Comparison of ENCODE assay signal across 36 cellular contexts in genomic region chr3:56706629-56707028, GRCh38.
"Had no signal": no experiment of that assay in that cellular context is flagged by ENCODE, and none has a peak within 500 bp of the region (broad histone marks: within the 10 kb centered on the region; RNA-seq: fewer than 3 reads in every experiment).

No MANE protein-coding gene starts in this region.

- H3K4me3 Mint-ChIP-seq: activated naive CD4-positive, alpha-beta T cell treated with anti-CD3 and anti-CD28 coated beads for 36 hours; activated naive CD4-positive, alpha-beta T cell treated with anti-CD3 and anti-CD28 coated beads, Interleukin-2, amount 10 ng/mL, durations not matched to agents 7 days and 5 days; activated naive CD4-positive, alpha-beta T cell treated with anti-CD3 and anti-CD28 coated beads, Interleukin-2, amount 50 U/mL, for 24 hours; activated naive CD8-positive, alpha-beta T cell treated with anti-CD3 and anti-CD28 coated beads for 36 hours; activated naive CD8-positive, alpha-beta T cell treated with anti-CD3 and anti-CD28 coated beads, Interleukin-2, amount 10 ng/mL, durations not matched to agents 7 days and 5 days; activated naive CD8-positive, alpha-beta T cell treated with anti-CD3 and anti-CD28 coated beads, Interleukin-2, amount 50 U/mL, for 24 hours; activated T-cell treated with anti-CD3 and anti-CD28 coated beads, Interleukin-2, amount 50 U/mL, for 24 hours; activated T-cell treated with anti-CD3 and anti-CD28 coated beads, Interleukin-2, amount 50 U/mL, for 4 hours; activated T-cell treated with anti-CD3 and anti-CD28 coated beads, Interleukin-2, amount 50 U/mL, for 72 hours; activated T-helper 1 cell treated with anti-CD3 and anti-CD28 coated beads, Interleukin-12 subunit alpha, Interleukin-12 subunit beta, Interleukin-2, Interleukin-4 antibody, amounts not matched to agents 30 ng/mL and 10 ng/mL and 1 ng/mL, durations not matched to agents 14 hours and 24 hours and 36 hours; activated T-helper 17 cell treated with anti-CD3 and anti-CD28 coated beads, Interleukin-2, amount 50 U/mL, for 72 hours; brain; central memory CD8-positive, alpha-beta T cell had no signal

- H3K27me3 Mint-ChIP-seq: activated naive CD4-positive, alpha-beta T cell treated with anti-CD3 and anti-CD28 coated beads, Interleukin-2, amount 10 ng/mL, durations not matched to agents 7 days and 5 days; activated naive CD4-positive, alpha-beta T cell treated with anti-CD3 and anti-CD28 coated beads, Interleukin-2, amount 50 U/mL, for 24 hours; activated naive CD8-positive, alpha-beta T cell; activated naive CD8-positive, alpha-beta T cell treated with anti-CD3 and anti-CD28 coated beads for 36 hours; activated naive CD8-positive, alpha-beta T cell treated with anti-CD3 and anti-CD28 coated beads, Interleukin-2, amount 10 ng/mL, durations not matched to agents 7 days and 5 days; activated naive CD8-positive, alpha-beta T cell treated with anti-CD3 and anti-CD28 coated beads, Interleukin-2, amount 50 U/mL, for 24 hours; activated T-cell treated with anti-CD3 and anti-CD28 coated beads, Interleukin-2, amount 50 U/mL, for 24 hours; activated T-helper 17 cell treated with anti-CD3 and anti-CD28 coated beads, Interleukin-2, amount 50 U/mL, for 72 hours; central memory CD8-positive, alpha-beta T cell had no signal

- H3K9me3 Mint-ChIP-seq: activated naive CD4-positive, alpha-beta T cell treated with anti-CD3 and anti-CD28 coated beads for 36 hours; activated naive CD4-positive, alpha-beta T cell treated with anti-CD3 and anti-CD28 coated beads, Interleukin-2, amount 50 U/mL, for 24 hours; activated naive CD4-positive, alpha-beta T cell treated with anti-CD3 and anti-CD28 coated beads, Interleukin-2, amount 50 U/mL, for 72 hours; activated naive CD8-positive, alpha-beta T cell treated with anti-CD3 and anti-CD28 coated beads, Interleukin-2, amount 50 U/mL, for 24 hours; activated T-cell treated with anti-CD3 and anti-CD28 coated beads, Interleukin-2, amount 50 U/mL, for 24 hours; activated T-cell treated with anti-CD3 and anti-CD28 coated beads, Interleukin-2, amount 50 U/mL, for 4 hours; activated T-cell treated with anti-CD3 and anti-CD28 coated beads, Interleukin-2, amount 50 U/mL, for 72 hours; activated T-helper 17 cell treated with anti-CD3 and anti-CD28 coated beads, Interleukin-2, amount 50 U/mL, for 72 hours; activated T-helper 2 cell treated with anti-CD3 and anti-CD28 coated beads, Interferon-gamma antibody, Interleukin-2, Interleukin-4, amounts not matched to agents 10 μg/mL and 5 μg/mL and 100 μg/mL, durations not matched to agents 14 hours and 24 hours and 36 hours; central memory CD8-positive, alpha-beta T cell had no signal

- H3K4me1 ChIP-seq: ascending aorta, breast epithelium had no signal

- H3K9me3 ChIP-seq: adrenal gland, ascending aorta, body of pancreas, breast epithelium had no signal

- DNase-seq: activated effector memory CD4-positive, alpha-beta T cell treated with anti-CD3 and anti-CD28 coated beads, Interleukin-2, amount 50 U/mL, for 16 hours; activated effector memory CD4-positive, alpha-beta T cell treated with Interleukin-2 at 50 U/mL for 16 hours; activated gamma-delta T cell; activated gamma-delta T cell treated with Interleukin-2 at 50 U/mL for 16 hours; activated naive CD4-positive, alpha-beta T cell treated with anti-CD3 and anti-CD28 coated beads, Interleukin-2, amount 10 ng/mL, durations not matched to agents 7 days and 5 days; activated naive CD4-positive, alpha-beta T cell treated with anti-CD3 and anti-CD28 coated beads, Interleukin-2, amount 50 U/mL, for 16 hours; activated naive CD4-positive, alpha-beta T cell treated with Interleukin-2 at 50 U/mL for 16 hours; activated naive CD8-positive, alpha-beta T cell treated with anti-CD3 and anti-CD28 coated beads for 36 hours; activated naive CD8-positive, alpha-beta T cell treated with anti-CD3 and anti-CD28 coated beads, Interleukin-2, amount 10 ng/mL, durations not matched to agents 7 days and 5 days; activated naive CD8-positive, alpha-beta T cell treated with anti-CD3 and anti-CD28 coated beads, Interleukin-2, amount 50 U/mL, for 24 hours; activated T-cell treated with anti-CD3 and anti-CD28 coated beads, Interleukin-2, amount 50 U/mL, for 24 hours; activated T-cell treated with anti-CD3 and anti-CD28 coated beads, Interleukin-2, amount 50 U/mL, for 4 hours; activated T-cell treated with anti-CD3 and anti-CD28 coated beads, Interleukin-2, amount 50 U/mL, for 48 hours; activated T-cell treated with anti-CD3 and anti-CD28 coated beads, Interleukin-2, amount 50 U/mL, for 72 hours; adrenal gland; amniotic stem cell; amygdala; anterior cingulate cortex; aorta; brain microvascular endothelial cell; caudate nucleus; central memory CD4-positive, alpha-beta T cell; cerebellar nuclear complex had no signal

- H3K36me3 Mint-ChIP-seq: activated naive CD4-positive, alpha-beta T cell treated with anti-CD3 and anti-CD28 coated beads, Interleukin-2, amount 50 U/mL, for 24 hours; activated naive CD4-positive, alpha-beta T cell treated with anti-CD3 and anti-CD28 coated beads, Interleukin-2, amount 50 U/mL, for 72 hours; activated naive CD8-positive, alpha-beta T cell; brain had no signal

- H3K36me3 ChIP-seq: adrenal gland, ascending aorta, brain microvascular endothelial cell, breast epithelium, cardiac muscle cell had no signal

- ATAC-seq: activated naive CD4-positive, alpha-beta T cell treated with anti-CD3 and anti-CD28 coated beads, Interleukin-2, amount 50 U/mL, for 72 hours; activated naive CD8-positive, alpha-beta T cell treated with anti-CD3 and anti-CD28 coated beads, Interleukin-2, amount 50 U/mL, for 24 hours; activated T-cell treated with anti-CD3 and anti-CD28 coated beads, Interleukin-2, amount 50 U/mL, for 4 hours; activated T-cell treated with anti-CD3 and anti-CD28 coated beads, Interleukin-2, amount 50 U/mL, for 72 hours; activated T-helper 17 cell treated with anti-CD3 and anti-CD28 coated beads, Interleukin-2, amount 50 U/mL, for 72 hours; body of pancreas had no signal

- H3K27ac Mint-ChIP-seq: activated naive CD4-positive, alpha-beta T cell treated with anti-CD3 and anti-CD28 coated beads for 36 hours; activated naive CD8-positive, alpha-beta T cell treated with anti-CD3 and anti-CD28 coated beads for 36 hours; activated naive CD8-positive, alpha-beta T cell treated with anti-CD3 and anti-CD28 coated beads, Interleukin-2, amount 50 U/mL, for 24 hours; activated T-cell treated with anti-CD3 and anti-CD28 coated beads, Interleukin-2, amount 50 U/mL, for 24 hours; activated T-helper 17 cell treated with anti-CD3 and anti-CD28 coated beads, Interleukin-2, amount 50 U/mL, for 72 hours; activated T-helper 2 cell treated with anti-CD3 and anti-CD28 coated beads, Interferon-gamma antibody, Interleukin-2, Interleukin-4, amounts not matched to agents 10 μg/mL and 5 μg/mL and 100 μg/mL, durations not matched to agents 14 hours and 24 hours and 36 hours; brain had no signal

- H3K4me3 ChIP-seq: adrenal gland, ascending aorta, body of pancreas, breast epithelium, cardiac muscle cell had no signal

- H3K27ac ChIP-seq: adrenal gland, ascending aorta, body of pancreas, brain microvascular endothelial cell, breast epithelium, cardiac muscle cell had no signal
